Comparison of ENCODE assay signal across 1 cellular context in the genomic region with DNA sequence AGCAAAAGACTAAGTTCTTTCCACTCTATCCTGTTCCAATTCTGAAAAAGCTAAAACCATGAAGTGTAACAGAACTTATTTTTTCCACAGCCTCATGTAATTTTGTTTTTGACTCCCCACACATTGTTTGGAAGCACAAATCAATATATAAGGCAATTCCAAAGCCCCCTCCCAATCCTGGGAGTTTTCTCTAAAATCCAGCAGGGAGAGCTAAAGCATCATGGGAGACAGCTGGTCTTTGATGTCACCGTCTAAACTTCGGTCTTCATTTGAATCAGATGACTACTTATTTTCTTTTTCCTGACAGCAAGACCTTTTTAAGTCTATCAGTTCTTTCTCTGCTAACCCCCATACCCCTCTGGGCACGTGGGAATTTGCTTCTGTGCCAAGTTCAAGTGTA.
TF ChIP-seq lines count a peak whose summit lies in the region.

No MANE protein-coding gene starts in this region.

TF ChIP-seq in Ishikawa, 13 proteins besides CTCF, POLR2A, EP300 and RAD21:
- no peak for TF ChIP-seq TCF12 (IDR thresholded peaks at IDR 0.05; ENCODE audit: low read depth)
- no peak for TF ChIP-seq FOXM1 (IDR thresholded peaks at IDR 0.05; ENCODE audit: borderline replicate concordance, low read depth)
- TF ChIP-seq CREB1 (IDR thresholded peaks at IDR 0.05; ENCODE audit: low read depth): no peak
- no peak for TF ChIP-seq EGR1 (IDR thresholded peaks at IDR 0.05)
- TF ChIP-seq, protein P1, sequence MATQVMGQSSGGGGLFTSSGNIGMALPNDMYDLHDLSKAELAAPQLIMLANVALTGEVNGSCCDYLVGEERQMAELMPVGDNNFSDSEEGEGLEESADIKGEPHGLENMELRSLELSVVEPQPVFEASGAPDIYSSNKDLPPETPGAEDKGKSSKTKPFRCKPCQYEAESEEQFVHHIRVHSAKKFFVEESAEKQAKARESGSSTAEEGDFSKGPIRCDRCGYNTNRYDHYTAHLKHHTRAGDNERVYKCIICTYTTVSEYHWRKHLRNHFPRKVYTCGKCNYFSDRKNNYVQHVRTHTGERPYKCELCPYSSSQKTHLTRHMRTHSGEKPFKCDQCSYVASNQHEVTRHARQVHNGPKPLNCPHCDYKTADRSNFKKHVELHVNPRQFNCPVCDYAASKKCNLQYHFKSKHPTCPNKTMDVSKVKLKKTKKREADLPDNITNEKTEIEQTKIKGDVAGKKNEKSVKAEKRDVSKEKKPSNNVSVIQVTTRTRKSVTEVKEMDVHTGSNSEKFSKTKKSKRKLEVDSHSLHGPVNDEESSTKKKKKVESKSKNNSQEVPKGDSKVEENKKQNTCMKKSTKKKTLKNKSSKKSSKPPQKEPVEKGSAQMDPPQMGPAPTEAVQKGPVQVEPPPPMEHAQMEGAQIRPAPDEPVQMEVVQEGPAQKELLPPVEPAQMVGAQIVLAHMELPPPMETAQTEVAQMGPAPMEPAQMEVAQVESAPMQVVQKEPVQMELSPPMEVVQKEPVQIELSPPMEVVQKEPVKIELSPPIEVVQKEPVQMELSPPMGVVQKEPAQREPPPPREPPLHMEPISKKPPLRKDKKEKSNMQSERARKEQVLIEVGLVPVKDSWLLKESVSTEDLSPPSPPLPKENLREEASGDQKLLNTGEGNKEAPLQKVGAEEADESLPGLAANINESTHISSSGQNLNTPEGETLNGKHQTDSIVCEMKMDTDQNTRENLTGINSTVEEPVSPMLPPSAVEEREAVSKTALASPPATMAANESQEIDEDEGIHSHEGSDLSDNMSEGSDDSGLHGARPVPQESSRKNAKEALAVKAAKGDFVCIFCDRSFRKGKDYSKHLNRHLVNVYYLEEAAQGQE (IDR thresholded peaks at IDR 0.05; ENCODE audit: low read depth): no peak
- no peak for TF ChIP-seq TAF1 (IDR thresholded peaks at IDR 0.05; ENCODE audit: low read depth)
